In genomic region chr11:29842061-29842460, GRCh38 we compare ENCODE assay signal across 5 cellular contexts.
"Had no signal": no experiment of that assay in that cellular context is flagged by ENCODE, and none has a peak within 500 bp of the region (broad histone marks: within the 10 kb centered on the region; RNA-seq: fewer than 3 reads in every experiment).

No MANE protein-coding gene starts in this region.

- H3K27ac Mint-ChIP-seq: GM23338, H9 had no signal

- H3K4me3 Mint-ChIP-seq: GM23338, H9 had no signal

- DNase-seq: H9, HCEC 1CT, IMR-90 had no signal

- H3K9me3 Mint-ChIP-seq: GM23338, H9 had no signal

- ATAC-seq: GM23338, K562 had no signal

- H3K4me3 ChIP-seq: GM23338, K562 had no signal
